15 cellular contexts compared by ENCODE assay signal in genomic region chr12:93173178-93173957, GRCh38.
A peak's percentile ranks its signal among the peaks of the same experiment; 100 is the strongest.
DNase-seq lines count a peak whose midpoint lies in the region; ATAC-seq, FAIRE-seq and TF ChIP-seq lines count a peak whose summit lies in the region.
"Had no signal": no experiment of that assay in that cellular context is flagged by ENCODE, and none has a peak within 500 bp of the region (broad histone marks: within the 10 kb centered on the region; RNA-seq: fewer than 3 reads in every experiment).

No MANE protein-coding gene starts in this region.

- no peaks in the 10 kb centered on the region for H3K79me2 ChIP-seq in GM23248 (ENCODE audit: insufficient read depth)

- TF ChIP-seq POLR2A in thyroid gland (IDR thresholded peaks at IDR 0.05) (no peak), H54 (IDR thresholded peaks at IDR 0.05; ENCODE audit: low read depth, low read length) (no peak)

- no peaks in the 10 kb centered on the region for H3K9me3 ChIP-seq in GM23248 (ENCODE audit: low read depth)
- no peaks in the 10 kb centered on the region for H3K9me3 ChIP-seq in thyroid gland

- DNase-seq in A172 (ENCODE audit: low spot score): peak; percentile 23
- DNase-seq in GM23248: peak; percentile 28
- DNase-seq in SK-MEL-5 (ENCODE audit: low read depth, low spot score): peak; percentile 73
- peak; percentile 37 for DNase-seq in glomerular visceral epithelial cell (ENCODE audit: extremely low spot score)
- no peak for DNase-seq in activated CD4-positive, alpha-beta T cell treated with anti-CD3 and anti-CD28 coated beads for 48 hours
- no peak for DNase-seq in thyroid gland
- DNase-seq in H54 (ENCODE audit: insufficient read length, low spot score): no peak
- DNase-seq: activated CD4-positive, alpha-beta memory T cell treated with anti-CD3 and anti-CD28 coated beads for 36 hours; MM.1S; NCI-H345; stimulated activated CD4-positive, alpha-beta T cell treated with anti-CD3 and anti-CD28 coated beads, Interleukin-2, amount 100 ng/mL, for 24 hours; T1000 had no signal

- no peak for FAIRE-seq in H54 (lab: Jason Lieb, UNC)

- H3K4me2 ChIP-seq in GM23248 (ENCODE audit: unreplicated experiment): peak overlapping the region; percentile 35

- 59% methylated on average over 5 of the region's 5 CpGs for WGBS in GM23248 (ENCODE audit: low coverage in 1 of 2, low lambda C conversion rate in 2 of 2, missing lambda C conversion rate in 2 of 2), 2 experiments
- 80 to 82% methylated on average over 5 of the region's 5 CpGs for WGBS in thyroid gland, 2 donors

- no peak for ATAC-seq in GM21423 (IDR thresholded peaks at IDR 0.05; ENCODE audit: unreplicated experiment)
- ATAC-seq: HCT116 had no signal

- H3K27me3 ChIP-seq in GM23248 (replicated peaks; ENCODE audit: insufficient read depth) (no peaks in the 10 kb centered on the region), thyroid gland (no peaks in the 10 kb centered on the region)

- no peak for TF ChIP-seq CTCF in thyroid gland (IDR thresholded peaks at IDR 0.05)

- no peaks in the 10 kb centered on the region for H4K20me1 ChIP-seq in GM23248 (ENCODE audit: insufficient read depth)

- H2AFZ ChIP-seq in GM23248: no peak overlapping the region

- H3F3A ChIP-seq in GM23248 (ENCODE audit: insufficient read depth): peaks cover 40% of the 10 kb centered on the region

- H3K4me1 ChIP-seq in GM23248 (ENCODE audit: insufficient read depth) (peaks cover 48% of the 10 kb centered on the region), thyroid gland (peaks cover 0 to 12% of the 10 kb centered on the region in 2 donors)

- H3K36me3 ChIP-seq in GM23248 (ENCODE audit: low read depth): no peaks in the 10 kb centered on the region
- no peaks in the 10 kb centered on the region for H3K36me3 ChIP-seq in thyroid gland

- H3K27ac ChIP-seq in GM23248: no peak overlapping the region
- no peak overlapping the region for H3K27ac ChIP-seq in thyroid gland
- H3K27ac ChIP-seq: HL-60 had no signal

- H3K4me3 ChIP-seq in GM23248 (no peak overlapping the region), thyroid gland (replicated peaks in 1 of 3) (no peak overlapping the region)

- no peak overlapping the region for H3K9ac ChIP-seq in GM23248

- in situ Hi-C loops in GM23248 (cut with MboI): no loop called here
- in situ Hi-C loops in SK-MEL-5 (cut with HindIII; ENCODE audit: low pct_unique_long_range_greater_than_20kb, low sequenced_read_pairs): no loop called here

- H3K9me2 ChIP-seq in GM23248 (ENCODE audit: insufficient read depth): no peaks in the 10 kb centered on the region

- intact Hi-C loops in thyroid gland (cut with DNase I): no loop called here

Comparison
In these comparisons a context has a peak if more than half of its experiments do, and no peak if none do; other contexts are left out.
1. DNase-seq: peak in A172 (single experiment), GM23248 (single experiment), SK-MEL-5 (single experiment) and glomerular visceral epithelial cell (single experiment); none in activated CD4-positive, alpha-beta T cell treated with anti-CD3 and anti-CD28 coated beads for 48 hours (single experiment), thyroid gland (0 of 2) and H54 (single experiment).